8 cellular contexts compared by ENCODE assay signal in genomic region chr11:130916238-130916855, GRCh38. TPM values are rescaled to one million over a fixed set of nuclear protein-coding genes. Genes with fewer than 3 reads are reported as not detected.
A peak's percentile ranks its signal among the peaks of the same experiment; 100 is the strongest.
DNase-seq lines count a peak whose midpoint lies in the region; ATAC-seq, FAIRE-seq and TF ChIP-seq lines count a peak whose summit lies in the region.

Gene SNX19, minus strand, starts transcription at chr11:130916479. Its CDS starts 540 bp downstream, at chr11:130915939.

- H3K9me3 ChIP-seq in kidney (ENCODE audit: control insufficient read depth in 1 of 2, low read length in 2 of 2) = no peaks in the 10 kb centered on the region

- peak; percentile 94 for TF ChIP-seq POLR2A in GM18951 (IDR thresholded peaks at IDR 0.05; ENCODE audit: extremely low read depth, insufficient read depth, insufficient read length)

- intact Hi-C loops in kidney (cut with DNase I) = no loop called here

- peak within 1 kb of the TSS; percentile 80 to 86 for H3K27ac ChIP-seq in kidney (ENCODE audit: low read depth in 2 of 2, low read length in 2 of 2)

- H3K4me3 ChIP-seq in kidney (ENCODE audit: low read length in 2 of 2) = peak within 1 kb of the TSS; percentile 91 to 96

- DNase-seq in AML-193 (lab: John Stamatoyannopoulos, UW) (peak; percentile 77 to 81), NCI-H2227 treated with DMSO at 0.1 percent for 48 hours (lab: John Stamatoyannopoulos, UW) (peak; percentile 76), cerebellum (ENCODE audit: low spot score) (peak; percentile 92), kidney (peak; percentile 96)
- peak; percentile 84 for DNase-seq in activated CD4-positive, alpha-beta T cell treated with anti-CD3 and anti-CD28 coated beads for 1 hour
- peak; percentile 92 for DNase-seq in stimulated activated CD4-positive, alpha-beta T cell treated with anti-CD3 and anti-CD28 coated beads, Interleukin-15, amount 100 ng/mL, for 24 hours

- H3K36me3 ChIP-seq in kidney (ENCODE audit: control insufficient read depth in 1 of 2, insufficient read depth in 2 of 2, low read length in 2 of 2) = peaks cover 8 to 10% of the 10 kb centered on the region in 2 donors

- peak; percentile 89 for TF ChIP-seq CTCF in kidney (IDR thresholded peaks at IDR 0.05; ENCODE audit: borderline replicate concordance, extremely low read depth, insufficient read depth)

- no peak for FAIRE-seq in kidney (lab: Jason Lieb, UNC)

- in situ Hi-C loops in GM18951 (cut with MboI; ENCODE audit: low sequenced_read_pairs, unreplicated experiment) = no loop called here

- ATAC-seq in HG03175 (IDR thresholded peaks at IDR 0.05; ENCODE audit: unreplicated experiment) = peak; percentile 99

- peak within 1 kb of the TSS; percentile 95 to 100 for H3K9ac ChIP-seq in kidney (ENCODE audit: low read length in 2 of 2)

- H3K4me1 ChIP-seq in kidney (ENCODE audit: control insufficient read depth in 1 of 2, insufficient read depth in 1 of 2, low read depth in 1 of 2, low read length in 2 of 2) = peaks cover 7 to 21% of the 10 kb centered on the region in 2 donors

RNA-seq across cellular contexts. Expression of gene SNX19, which starts in this region (rescaled TPM):
- 49.6 TPM for total RNA-seq in cerebellum
- 67.5 TPM for total RNA-seq in kidney
- polyA plus RNA-seq in kidney (ENCODE audit: insufficient read depth, low read depth, low replicate concordance) = 16.9 TPM

Comparison
In these comparisons a context has a peak if more than half of its experiments do, and no peak if none do; other contexts are left out.
1. Peak in every context shown above with its lines: DNase-seq, ATAC-seq, H3K4me3 ChIP-seq and H3K27ac ChIP-seq.